In the genomic region with DNA sequence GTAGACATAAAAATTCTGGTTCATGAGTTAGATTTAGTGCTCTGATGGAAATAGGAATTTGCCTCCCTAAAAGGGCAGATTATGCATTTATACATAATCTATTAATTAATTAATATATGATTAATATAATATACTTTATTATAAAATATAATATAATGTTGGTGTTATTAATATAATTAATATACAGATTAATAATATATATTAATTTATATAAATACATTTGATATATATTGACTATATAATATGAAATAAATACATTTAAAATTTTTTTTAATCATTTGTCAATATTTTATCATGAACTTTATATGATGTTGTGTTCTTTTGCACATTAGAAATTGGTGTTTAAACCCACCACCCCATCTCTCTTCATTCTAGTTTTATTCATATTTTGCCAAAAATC, we compare ENCODE assay signal across 23 cellular contexts.
"Had no signal": no experiment of that assay in that cellular context is flagged by ENCODE, and none has a peak within 500 bp of the region (broad histone marks: within the 10 kb centered on the region; RNA-seq: fewer than 3 reads in every experiment).

No MANE protein-coding gene starts in this region.

- H3K4me3 ChIP-seq: K562, SJCRH30 had no signal

- H3K27ac Mint-ChIP-seq: IgD-negative memory B cell had no signal

- H3K4me3 Mint-ChIP-seq: IgD-negative memory B cell had no signal

- H3K27me3 ChIP-seq: SJCRH30 had no signal

- FAIRE-seq: HTR-8/SVneo, K562 had no signal

- H3K9ac ChIP-seq: KMS-11 had no signal

- H3K36me3 ChIP-seq: SJCRH30 had no signal

- H3K4me1 Mint-ChIP-seq: IgD-negative memory B cell had no signal

- DNase-seq: Kasumi-1, MM.1S, NCI-H1092 treated with DMSO at 0.1 percent for 48 hours, NCI-H1436, NCI-H187, NCI-H2029, NCI-H2081 treated with DMSO at 0.1 percent for 48 hours, NCI-H2171, NCI-H446, NCI-H510A, NCI-H524 treated with DMSO at 0.1 percent for 48 hours, NCI-H69, NCI-H774, SHP77 treated with DMSO at 0.1 percent for 48 hours, SJCRH30 had no signal

- H3K4me1 ChIP-seq: SJCRH30 had no signal

- H3K27ac ChIP-seq: HL-60, KMS-11, SJCRH30 had no signal

- H3K36me3 Mint-ChIP-seq: IgD-negative memory B cell had no signal

- H3K27me3 Mint-ChIP-seq: IgD-negative memory B cell had no signal

- ATAC-seq: K562, Panc1, Right ventricle myocardium inferior, SK-N-SH treated with all-trans-retinoic acid at 6 μM for 48 hours had no signal

- H3K9me3 ChIP-seq: SJCRH30 had no signal
